Comparison of ENCODE assay signal across 37 cellular contexts in the genomic region with DNA sequence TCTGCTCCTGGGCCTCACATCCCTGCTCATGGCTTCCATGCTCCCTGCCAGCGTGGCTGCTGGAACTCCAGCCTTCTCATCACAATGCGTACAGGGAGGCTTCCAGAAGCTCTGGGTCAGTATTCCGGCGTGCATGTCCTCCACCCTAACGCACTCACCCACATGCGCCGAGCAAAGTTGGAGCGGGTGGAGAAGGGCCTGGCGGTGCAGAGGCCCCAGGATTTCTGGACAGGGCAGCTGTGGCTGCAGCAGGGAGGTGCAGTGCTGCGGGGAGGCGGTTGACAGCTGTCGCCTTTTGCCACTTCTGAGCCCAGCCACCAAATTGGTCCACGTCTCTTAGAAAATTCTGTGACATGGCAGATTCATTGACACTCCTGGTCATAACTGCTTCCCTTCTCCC. TPM values are rescaled to one million over a fixed set of nuclear protein-coding genes. Genes with fewer than 3 reads are reported as not detected.
"Had no signal": no experiment of that assay in that cellular context is flagged by ENCODE, and none has a peak within 500 bp of the region (broad histone marks: within the 10 kb centered on the region; RNA-seq: fewer than 3 reads in every experiment).

No MANE protein-coding gene starts in this region.

- H3K9me3 ChIP-seq: MG63, Peyer's patch had no signal

- H3K27me3 ChIP-seq: cardiac muscle cell, MG63, Peyer's patch had no signal

- H3K4me3 ChIP-seq: cardiac muscle cell, MG63, Peyer's patch had no signal

- H3K4me3 Mint-ChIP-seq: activated CD4-positive, alpha-beta memory T cell treated with anti-CD3 and anti-CD28 coated beads, Interleukin-2, amount 10 ng/mL, durations not matched to agents 7 days and 5 days; activated CD8-positive, alpha-beta memory T cell treated with anti-CD3 and anti-CD28 coated beads, Interleukin-2, amount 10 ng/mL, durations not matched to agents 7 days and 5 days; activated naive CD4-positive, alpha-beta T cell treated with anti-CD3 and anti-CD28 coated beads, Interleukin-2, amount 10 ng/mL, durations not matched to agents 7 days and 5 days; activated naive CD8-positive, alpha-beta T cell; activated naive CD8-positive, alpha-beta T cell treated with anti-CD3 and anti-CD28 coated beads, Interleukin-2, amount 50 U/mL, for 24 hours had no signal

- H3K9me3 Mint-ChIP-seq: activated CD4-positive, alpha-beta memory T cell treated with anti-CD3 and anti-CD28 coated beads, Interleukin-2, amount 10 ng/mL, durations not matched to agents 7 days and 5 days; activated naive CD4-positive, alpha-beta T cell treated with anti-CD3 and anti-CD28 coated beads, Interleukin-2, amount 10 ng/mL, durations not matched to agents 7 days and 5 days; activated naive CD8-positive, alpha-beta T cell treated with anti-CD3 and anti-CD28 coated beads, Interleukin-2, amount 50 U/mL, for 24 hours had no signal

- DNase-seq: activated CD4-positive, alpha-beta memory T cell treated with anti-CD3 and anti-CD28 coated beads, Interleukin-2, amount 10 ng/mL, durations not matched to agents 7 days and 5 days; activated CD4-positive, alpha-beta T cell treated with anti-CD3 and anti-CD28 coated beads for 1 hour; activated CD4-positive, alpha-beta T cell treated with anti-CD3 and anti-CD28 coated beads for 48 hours; activated CD4-positive, CD25-positive, alpha-beta regulatory T cell; activated CD8-positive, alpha-beta memory T cell treated with anti-CD3 and anti-CD28 coated beads for 24 hours; activated CD8-positive, alpha-beta memory T cell treated with anti-CD3 and anti-CD28 coated beads, Interleukin-2, amount 10 ng/mL, durations not matched to agents 7 days and 5 days; activated CD8-positive, alpha-beta memory T cell treated with anti-CD3 and anti-CD28 coated beads, Interleukin-2, amount 50 U/mL, for 48 hours; activated effector memory CD4-positive, alpha-beta T cell treated with Interleukin-2 at 50 U/mL for 16 hours; activated naive CD4-positive, alpha-beta T cell treated with anti-CD3 and anti-CD28 coated beads, Interleukin-2, amount 10 ng/mL, durations not matched to agents 7 days and 5 days; activated naive CD8-positive, alpha-beta T cell treated with anti-CD3 and anti-CD28 coated beads, Interleukin-2, amount 50 U/mL, for 24 hours; activated T-cell treated with anti-CD3 and anti-CD28 coated beads, Interleukin-2, amount 50 U/mL, for 48 hours; anterior cingulate cortex; Kasumi-1; KG1; MG63; NCI-H1048; NCI-H1105 treated with DMSO at 0.1 percent for 48 hours; NCI-H1436; NCI-H1694; NCI-H1930; NCI-H2081 treated with DMSO at 0.1 percent for 48 hours; NCI-H345; NCI-H510A; NCI-H526; NCI-H748 treated with DMSO at 0.1 percent for 48 hours; NK-92 treated with Interleukin-12 subunit alpha and Interleukin-12 subunit beta, amount 100 ng/mL, for 24 hours; PC-3; RPMI8226; SIG-M5; T1000; WERI-Rb-1 had no signal

- H3K36me3 ChIP-seq: cardiac muscle cell, MG63, Peyer's patch, WERI-Rb-1 had no signal

- H3K27ac ChIP-seq: cardiac muscle cell, Peyer's patch, WERI-Rb-1 had no signal

- ATAC-seq: activated CD8-positive, alpha-beta memory T cell treated with anti-CD3 and anti-CD28 coated beads, Interleukin-2, amount 10 ng/mL, durations not matched to agents 7 days and 5 days; activated naive CD8-positive, alpha-beta T cell treated with anti-CD3 and anti-CD28 coated beads, Interleukin-2, amount 50 U/mL, for 24 hours; PC-3; Right ventricle myocardium inferior had no signal

- H3K4me1 Mint-ChIP-seq: activated CD4-positive, alpha-beta memory T cell treated with anti-CD3 and anti-CD28 coated beads, Interleukin-2, amount 10 ng/mL, durations not matched to agents 7 days and 5 days; activated CD8-positive, alpha-beta memory T cell treated with anti-CD3 and anti-CD28 coated beads, Interleukin-2, amount 10 ng/mL, durations not matched to agents 7 days and 5 days; activated naive CD4-positive, alpha-beta T cell treated with anti-CD3 and anti-CD28 coated beads, Interleukin-2, amount 10 ng/mL, durations not matched to agents 7 days and 5 days; activated naive CD8-positive, alpha-beta T cell treated with anti-CD3 and anti-CD28 coated beads, Interleukin-2, amount 50 U/mL, for 24 hours had no signal

- H3K27ac Mint-ChIP-seq: activated CD4-positive, alpha-beta memory T cell treated with anti-CD3 and anti-CD28 coated beads, Interleukin-2, amount 10 ng/mL, durations not matched to agents 7 days and 5 days; activated CD8-positive, alpha-beta memory T cell treated with anti-CD3 and anti-CD28 coated beads, Interleukin-2, amount 10 ng/mL, durations not matched to agents 7 days and 5 days; activated naive CD4-positive, alpha-beta T cell treated with anti-CD3 and anti-CD28 coated beads, Interleukin-2, amount 10 ng/mL, durations not matched to agents 7 days and 5 days; activated naive CD8-positive, alpha-beta T cell; activated naive CD8-positive, alpha-beta T cell treated with anti-CD3 and anti-CD28 coated beads, Interleukin-2, amount 50 U/mL, for 24 hours had no signal

- H3K27me3 Mint-ChIP-seq: activated naive CD8-positive, alpha-beta T cell; activated naive CD8-positive, alpha-beta T cell treated with anti-CD3 and anti-CD28 coated beads, Interleukin-2, amount 50 U/mL, for 24 hours had no signal

RNA-seq across cellular contexts. Expression of gene FAM20C, which starts 33.6 kb away (rescaled TPM):
- total RNA-seq: SK-MEL-5; T-helper 1 cell treated with Interleukin-12 subunit alpha and Interleukin-12 subunit beta and Interleukin-4 antibody, amounts not matched to agents 30 ng/mL and 1 ng/mL, for 36 hours had no signal
